Comparison of ENCODE assay signal across 1 cellular context in the genomic region with DNA sequence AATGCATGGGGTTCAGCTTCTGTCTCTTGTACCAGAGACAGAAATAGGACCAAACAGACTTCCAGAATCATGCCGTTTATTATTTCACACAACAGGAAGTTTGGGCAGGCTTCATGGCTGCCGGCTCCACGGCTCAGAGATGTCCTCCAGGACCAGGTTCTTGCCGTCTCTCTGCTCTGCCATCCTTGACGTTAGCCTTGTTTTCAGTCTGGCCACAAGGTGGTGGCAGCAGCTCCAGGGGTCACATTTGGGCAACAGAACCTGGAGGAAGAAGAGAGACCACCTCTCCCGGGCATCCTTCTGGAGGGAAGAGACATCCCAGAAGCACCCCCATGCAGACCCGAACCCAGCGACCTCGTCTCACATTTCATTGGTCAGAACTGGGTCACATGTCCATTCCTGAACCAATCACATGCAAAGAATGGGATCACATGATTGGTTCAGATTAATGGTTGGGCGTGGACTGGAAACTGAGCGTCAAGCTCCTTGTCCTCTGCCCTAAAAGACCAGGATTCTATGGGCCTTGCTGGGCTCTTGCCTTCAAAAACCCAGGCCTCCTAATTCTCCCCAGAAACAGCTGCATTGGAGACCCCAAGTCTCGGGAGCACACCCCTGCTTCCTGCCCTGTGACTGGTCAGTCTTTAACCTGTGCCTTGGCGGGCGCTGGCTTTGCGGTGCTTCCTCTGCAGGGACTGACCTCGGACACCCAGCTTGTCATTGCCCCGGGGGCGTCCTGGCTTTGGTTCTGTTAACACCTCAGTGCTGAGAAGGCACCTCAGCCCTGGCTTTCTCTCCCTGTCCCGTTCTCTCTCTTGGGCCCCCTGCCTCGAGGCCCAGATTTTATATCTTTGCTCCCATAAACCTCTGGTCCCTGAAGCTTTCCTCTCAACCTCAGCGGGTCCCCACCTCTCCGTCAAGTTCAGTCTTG.
A peak's percentile ranks its signal among the peaks of the same experiment; 100 is the strongest.
TF ChIP-seq lines count a peak whose summit lies in the region.

No MANE protein-coding gene starts in this region.

TF ChIP-seq in K562, 482 proteins besides CTCF, POLR2A, EP300 and RAD21 (continued from another document):
- TF ChIP-seq, protein P1, sequence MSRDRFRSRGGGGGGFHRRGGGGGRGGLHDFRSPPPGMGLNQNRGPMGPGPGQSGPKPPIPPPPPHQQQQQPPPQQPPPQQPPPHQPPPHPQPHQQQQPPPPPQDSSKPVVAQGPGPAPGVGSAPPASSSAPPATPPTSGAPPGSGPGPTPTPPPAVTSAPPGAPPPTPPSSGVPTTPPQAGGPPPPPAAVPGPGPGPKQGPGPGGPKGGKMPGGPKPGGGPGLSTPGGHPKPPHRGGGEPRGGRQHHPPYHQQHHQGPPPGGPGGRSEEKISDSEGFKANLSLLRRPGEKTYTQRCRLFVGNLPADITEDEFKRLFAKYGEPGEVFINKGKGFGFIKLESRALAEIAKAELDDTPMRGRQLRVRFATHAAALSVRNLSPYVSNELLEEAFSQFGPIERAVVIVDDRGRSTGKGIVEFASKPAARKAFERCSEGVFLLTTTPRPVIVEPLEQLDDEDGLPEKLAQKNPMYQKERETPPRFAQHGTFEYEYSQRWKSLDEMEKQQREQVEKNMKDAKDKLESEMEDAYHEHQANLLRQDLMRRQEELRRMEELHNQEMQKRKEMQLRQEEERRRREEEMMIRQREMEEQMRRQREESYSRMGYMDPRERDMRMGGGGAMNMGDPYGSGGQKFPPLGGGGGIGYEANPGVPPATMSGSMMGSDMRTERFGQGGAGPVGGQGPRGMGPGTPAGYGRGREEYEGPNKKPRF (IDR thresholded peaks at IDR 0.05; ENCODE audit: low read depth, low read length): no peak
- peak; percentile 64; the same call in 1 of the 2 replicates for TF ChIP-seq TOE1 (IDR thresholded peaks at IDR 0.05; ENCODE audit: borderline replicate concordance)
- TF ChIP-seq TOE1 (CRISPR knock-in tag; IDR thresholded peaks at IDR 0.05; ENCODE audit: borderline replicate concordance, low read depth): no peak
- TF ChIP-seq POU5F1 (IDR thresholded peaks at IDR 0.05; ENCODE audit: borderline replicate concordance, low read depth, low read length, partially characterized antibody): no peak
- TF ChIP-seq HDAC3 (IDR thresholded peaks at IDR 0.05; ENCODE audit: borderline replicate concordance, partially characterized antibody): no peak
- no peak for TF ChIP-seq PHF8 (IDR thresholded peaks at IDR 0.05; ENCODE audit: borderline replicate concordance, low read length)
- TF ChIP-seq RBM15 (IDR thresholded peaks at IDR 0.05; ENCODE audit: insufficient read depth, low read length): no peak
- TF ChIP-seq, protein P2, sequence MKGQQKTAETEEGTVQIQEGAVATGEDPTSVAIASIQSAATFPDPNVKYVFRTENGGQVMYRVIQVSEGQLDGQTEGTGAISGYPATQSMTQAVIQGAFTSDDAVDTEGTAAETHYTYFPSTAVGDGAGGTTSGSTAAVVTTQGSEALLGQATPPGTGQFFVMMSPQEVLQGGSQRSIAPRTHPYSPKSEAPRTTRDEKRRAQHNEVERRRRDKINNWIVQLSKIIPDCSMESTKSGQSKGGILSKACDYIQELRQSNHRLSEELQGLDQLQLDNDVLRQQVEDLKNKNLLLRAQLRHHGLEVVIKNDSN (CRISPR knock-in tag; IDR thresholded peaks at IDR 0.05): peak; percentile 92
- TF ChIP-seq, protein P3, sequence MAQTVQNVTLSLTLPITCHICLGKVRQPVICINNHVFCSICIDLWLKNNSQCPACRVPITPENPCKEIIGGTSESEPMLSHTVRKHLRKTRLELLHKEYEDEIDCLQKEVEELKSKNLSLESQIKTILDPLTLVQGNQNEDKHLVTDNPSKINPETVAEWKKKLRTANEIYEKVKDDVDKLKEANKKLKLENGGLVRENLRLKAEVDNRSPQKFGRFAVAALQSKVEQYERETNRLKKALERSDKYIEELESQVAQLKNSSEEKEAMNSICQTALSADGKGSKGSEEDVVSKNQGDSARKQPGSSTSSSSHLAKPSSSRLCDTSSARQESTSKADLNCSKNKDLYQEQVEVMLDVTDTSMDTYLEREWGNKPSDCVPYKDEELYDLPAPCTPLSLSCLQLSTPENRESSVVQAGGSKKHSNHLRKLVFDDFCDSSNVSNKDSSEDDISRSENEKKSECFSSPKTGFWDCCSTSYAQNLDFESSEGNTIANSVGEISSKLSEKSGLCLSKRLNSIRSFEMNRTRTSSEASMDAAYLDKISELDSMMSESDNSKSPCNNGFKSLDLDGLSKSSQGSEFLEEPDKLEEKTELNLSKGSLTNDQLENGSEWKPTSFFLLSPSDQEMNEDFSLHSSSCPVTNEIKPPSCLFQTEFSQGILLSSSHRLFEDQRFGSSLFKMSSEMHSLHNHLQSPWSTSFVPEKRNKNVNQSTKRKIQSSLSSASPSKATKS (CRISPR knock-in tag; IDR thresholded peaks at IDR 0.05): no peak
- no peak for TF ChIP-seq PHB2 (IDR thresholded peaks at IDR 0.05; ENCODE audit: low read depth)
- TF ChIP-seq ZNF717 (CRISPR knock-in tag; IDR thresholded peaks at IDR 0.05): no peak
- TF ChIP-seq, protein P4, sequence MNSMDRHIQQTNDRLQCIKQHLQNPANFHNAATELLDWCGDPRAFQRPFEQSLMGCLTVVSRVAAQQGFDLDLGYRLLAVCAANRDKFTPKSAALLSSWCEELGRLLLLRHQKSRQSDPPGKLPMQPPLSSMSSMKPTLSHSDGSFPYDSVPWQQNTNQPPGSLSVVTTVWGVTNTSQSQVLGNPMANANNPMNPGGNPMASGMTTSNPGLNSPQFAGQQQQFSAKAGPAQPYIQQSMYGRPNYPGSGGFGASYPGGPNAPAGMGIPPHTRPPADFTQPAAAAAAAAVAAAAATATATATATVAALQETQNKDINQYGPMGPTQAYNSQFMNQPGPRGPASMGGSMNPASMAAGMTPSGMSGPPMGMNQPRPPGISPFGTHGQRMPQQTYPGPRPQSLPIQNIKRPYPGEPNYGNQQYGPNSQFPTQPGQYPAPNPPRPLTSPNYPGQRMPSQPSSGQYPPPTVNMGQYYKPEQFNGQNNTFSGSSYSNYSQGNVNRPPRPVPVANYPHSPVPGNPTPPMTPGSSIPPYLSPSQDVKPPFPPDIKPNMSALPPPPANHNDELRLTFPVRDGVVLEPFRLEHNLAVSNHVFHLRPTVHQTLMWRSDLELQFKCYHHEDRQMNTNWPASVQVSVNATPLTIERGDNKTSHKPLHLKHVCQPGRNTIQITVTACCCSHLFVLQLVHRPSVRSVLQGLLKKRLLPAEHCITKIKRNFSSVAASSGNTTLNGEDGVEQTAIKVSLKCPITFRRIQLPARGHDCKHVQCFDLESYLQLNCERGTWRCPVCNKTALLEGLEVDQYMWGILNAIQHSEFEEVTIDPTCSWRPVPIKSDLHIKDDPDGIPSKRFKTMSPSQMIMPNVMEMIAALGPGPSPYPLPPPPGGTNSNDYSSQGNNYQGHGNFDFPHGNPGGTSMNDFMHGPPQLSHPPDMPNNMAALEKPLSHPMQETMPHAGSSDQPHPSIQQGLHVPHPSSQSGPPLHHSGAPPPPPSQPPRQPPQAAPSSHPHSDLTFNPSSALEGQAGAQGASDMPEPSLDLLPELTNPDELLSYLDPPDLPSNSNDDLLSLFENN (IDR thresholded peaks at IDR 0.05; ENCODE audit: low read depth in 2 of 2, low read length in 2 of 2): no peak
- no peak for TF ChIP-seq ZBTB17 (CRISPR knock-in tag; IDR thresholded peaks at IDR 0.05)
- TF ChIP-seq CSDE1 (IDR thresholded peaks at IDR 0.05): no peak
- TF ChIP-seq MEF2D (tag; conservative IDR thresholded peaks at IDR 0.05; ENCODE audit: low read depth): no peak
- no peak for TF ChIP-seq ZNF140 (CRISPR knock-in tag; IDR thresholded peaks at IDR 0.05)
- no peak for TF ChIP-seq ZNF586 (CRISPR knock-in tag; conservative IDR thresholded peaks at IDR 0.05)
- TF ChIP-seq, protein P5, sequence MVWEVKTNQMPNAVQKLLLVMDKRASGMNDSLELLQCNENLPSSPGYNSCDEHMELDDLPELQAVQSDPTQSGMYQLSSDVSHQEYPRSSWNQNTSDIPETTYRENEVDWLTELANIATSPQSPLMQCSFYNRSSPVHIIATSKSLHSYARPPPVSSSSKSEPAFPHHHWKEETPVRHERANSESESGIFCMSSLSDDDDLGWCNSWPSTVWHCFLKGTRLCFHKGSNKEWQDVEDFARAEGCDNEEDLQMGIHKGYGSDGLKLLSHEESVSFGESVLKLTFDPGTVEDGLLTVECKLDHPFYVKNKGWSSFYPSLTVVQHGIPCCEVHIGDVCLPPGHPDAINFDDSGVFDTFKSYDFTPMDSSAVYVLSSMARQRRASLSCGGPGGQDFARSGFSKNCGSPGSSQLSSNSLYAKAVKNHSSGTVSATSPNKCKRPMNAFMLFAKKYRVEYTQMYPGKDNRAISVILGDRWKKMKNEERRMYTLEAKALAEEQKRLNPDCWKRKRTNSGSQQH (CRISPR knock-in tag; IDR thresholded peaks at IDR 0.05): no peak
- no peak for TF ChIP-seq CC2D1A (IDR thresholded peaks at IDR 0.05)
- no peak for TF ChIP-seq STAG1 (CRISPR knock-in tag; IDR thresholded peaks at IDR 0.05; ENCODE audit: borderline replicate concordance)
- TF ChIP-seq TEAD1 (CRISPR knock-in tag; IDR thresholded peaks at IDR 0.05): no peak
- TF ChIP-seq FOS (IDR thresholded peaks at IDR 0.05; ENCODE audit: extremely low read depth, insufficient read length): peak; percentile 68
- TF ChIP-seq ARID2 (IDR thresholded peaks at IDR 0.05): no peak
- TF ChIP-seq, protein P6, sequence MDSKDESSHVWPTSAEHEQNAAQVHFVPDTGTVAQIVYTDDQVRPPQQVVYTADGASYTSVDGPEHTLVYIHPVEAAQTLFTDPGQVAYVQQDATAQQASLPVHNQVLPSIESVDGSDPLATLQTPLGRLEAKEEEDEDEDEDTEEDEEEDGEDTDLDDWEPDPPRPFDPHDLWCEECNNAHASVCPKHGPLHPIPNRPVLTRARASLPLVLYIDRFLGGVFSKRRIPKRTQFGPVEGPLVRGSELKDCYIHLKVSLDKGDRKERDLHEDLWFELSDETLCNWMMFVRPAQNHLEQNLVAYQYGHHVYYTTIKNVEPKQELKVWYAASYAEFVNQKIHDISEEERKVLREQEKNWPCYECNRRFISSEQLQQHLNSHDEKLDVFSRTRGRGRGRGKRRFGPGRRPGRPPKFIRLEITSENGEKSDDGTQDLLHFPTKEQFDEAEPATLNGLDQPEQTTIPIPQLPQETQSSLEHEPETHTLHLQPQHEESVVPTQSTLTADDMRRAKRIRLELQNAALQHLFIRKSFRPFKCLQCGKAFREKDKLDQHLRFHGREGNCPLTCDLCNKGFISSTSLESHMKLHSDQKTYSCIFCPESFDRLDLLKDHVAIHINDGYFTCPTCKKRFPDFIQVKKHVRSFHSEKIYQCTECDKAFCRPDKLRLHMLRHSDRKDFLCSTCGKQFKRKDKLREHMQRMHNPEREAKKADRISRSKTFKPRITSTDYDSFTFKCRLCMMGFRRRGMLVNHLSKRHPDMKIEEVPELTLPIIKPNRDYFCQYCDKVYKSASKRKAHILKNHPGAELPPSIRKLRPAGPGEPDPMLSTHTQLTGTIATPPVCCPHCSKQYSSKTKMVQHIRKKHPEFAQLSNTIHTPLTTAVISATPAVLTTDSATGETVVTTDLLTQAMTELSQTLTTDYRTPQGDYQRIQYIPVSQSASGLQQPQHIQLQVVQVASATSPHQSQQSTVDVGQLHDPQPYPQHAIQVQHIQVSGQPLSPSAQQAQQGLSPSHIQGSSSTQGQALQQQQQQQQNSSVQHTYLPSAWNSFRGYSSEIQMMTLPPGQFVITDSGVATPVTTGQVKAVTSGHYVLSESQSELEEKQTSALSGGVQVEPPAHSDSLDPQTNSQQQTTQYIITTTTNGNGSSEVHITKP (IDR thresholded peaks at IDR 0.05; ENCODE audit: partially characterized antibody): no peak
- TF ChIP-seq MAFK (IDR thresholded peaks at IDR 0.05; ENCODE audit: low read length): no peak
- no peak for TF ChIP-seq PML (IDR thresholded peaks at IDR 0.05; ENCODE audit: low read length)
- no peak for TF ChIP-seq ELF2 (CRISPR knock-in tag; IDR thresholded peaks at IDR 0.05)
- TF ChIP-seq, protein P7, sequence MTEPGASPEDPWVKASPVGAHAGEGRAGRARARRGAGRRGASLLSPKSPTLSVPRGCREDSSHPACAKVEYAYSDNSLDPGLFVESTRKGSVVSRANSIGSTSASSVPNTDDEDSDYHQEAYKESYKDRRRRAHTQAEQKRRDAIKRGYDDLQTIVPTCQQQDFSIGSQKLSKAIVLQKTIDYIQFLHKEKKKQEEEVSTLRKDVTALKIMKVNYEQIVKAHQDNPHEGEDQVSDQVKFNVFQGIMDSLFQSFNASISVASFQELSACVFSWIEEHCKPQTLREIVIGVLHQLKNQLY (CRISPR knock-in tag; conservative IDR thresholded peaks at IDR 0.05): no peak
- TF ChIP-seq KDM4B (IDR thresholded peaks at IDR 0.05; ENCODE audit: borderline replicate concordance in 2 of 2, low read depth in 1 of 2): no peak
- TF ChIP-seq, protein P8, sequence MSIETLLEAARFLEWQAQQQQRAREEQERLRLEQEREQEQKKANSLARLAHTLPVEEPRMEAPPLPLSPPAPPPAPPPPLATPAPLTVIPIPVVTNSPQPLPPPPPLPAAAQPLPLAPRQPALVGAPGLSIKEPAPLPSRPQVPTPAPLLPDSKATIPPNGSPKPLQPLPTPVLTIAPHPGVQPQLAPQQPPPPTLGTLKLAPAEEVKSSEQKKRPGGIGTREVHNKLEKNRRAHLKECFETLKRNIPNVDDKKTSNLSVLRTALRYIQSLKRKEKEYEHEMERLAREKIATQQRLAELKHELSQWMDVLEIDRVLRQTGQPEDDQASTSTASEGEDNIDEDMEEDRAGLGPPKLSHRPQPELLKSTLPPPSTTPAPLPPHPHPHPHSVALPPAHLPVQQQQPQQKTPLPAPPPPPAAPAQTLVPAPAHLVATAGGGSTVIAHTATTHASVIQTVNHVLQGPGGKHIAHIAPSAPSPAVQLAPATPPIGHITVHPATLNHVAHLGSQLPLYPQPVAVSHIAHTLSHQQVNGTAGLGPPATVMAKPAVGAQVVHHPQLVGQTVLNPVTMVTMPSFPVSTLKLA (conservative IDR thresholded peaks at IDR 0.05): no peak
- TF ChIP-seq, protein P9, sequence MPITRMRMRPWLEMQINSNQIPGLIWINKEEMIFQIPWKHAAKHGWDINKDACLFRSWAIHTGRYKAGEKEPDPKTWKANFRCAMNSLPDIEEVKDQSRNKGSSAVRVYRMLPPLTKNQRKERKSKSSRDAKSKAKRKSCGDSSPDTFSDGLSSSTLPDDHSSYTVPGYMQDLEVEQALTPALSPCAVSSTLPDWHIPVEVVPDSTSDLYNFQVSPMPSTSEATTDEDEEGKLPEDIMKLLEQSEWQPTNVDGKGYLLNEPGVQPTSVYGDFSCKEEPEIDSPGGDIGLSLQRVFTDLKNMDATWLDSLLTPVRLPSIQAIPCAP (CRISPR knock-in tag; IDR thresholded peaks at IDR 0.05; ENCODE audit: borderline replicate concordance): no peak
- peak; percentile 94 for TF ChIP-seq RAD51 (IDR thresholded peaks at IDR 0.05; ENCODE audit: borderline replicate concordance, low read depth)
- TF ChIP-seq L3MBTL2 (IDR thresholded peaks at IDR 0.05): peak; percentile 69
- TF ChIP-seq MEF2A (IDR thresholded peaks at IDR 0.05; ENCODE audit: control insufficient read depth, low read depth, low read length): no peak
- TF ChIP-seq ZFX (CRISPR knock-in tag; IDR thresholded peaks at IDR 0.05): no peak
- no peak for TF ChIP-seq NFIC (IDR thresholded peaks at IDR 0.05)
